ENCODE assay signal across 1 cellular context in the genomic region with DNA sequence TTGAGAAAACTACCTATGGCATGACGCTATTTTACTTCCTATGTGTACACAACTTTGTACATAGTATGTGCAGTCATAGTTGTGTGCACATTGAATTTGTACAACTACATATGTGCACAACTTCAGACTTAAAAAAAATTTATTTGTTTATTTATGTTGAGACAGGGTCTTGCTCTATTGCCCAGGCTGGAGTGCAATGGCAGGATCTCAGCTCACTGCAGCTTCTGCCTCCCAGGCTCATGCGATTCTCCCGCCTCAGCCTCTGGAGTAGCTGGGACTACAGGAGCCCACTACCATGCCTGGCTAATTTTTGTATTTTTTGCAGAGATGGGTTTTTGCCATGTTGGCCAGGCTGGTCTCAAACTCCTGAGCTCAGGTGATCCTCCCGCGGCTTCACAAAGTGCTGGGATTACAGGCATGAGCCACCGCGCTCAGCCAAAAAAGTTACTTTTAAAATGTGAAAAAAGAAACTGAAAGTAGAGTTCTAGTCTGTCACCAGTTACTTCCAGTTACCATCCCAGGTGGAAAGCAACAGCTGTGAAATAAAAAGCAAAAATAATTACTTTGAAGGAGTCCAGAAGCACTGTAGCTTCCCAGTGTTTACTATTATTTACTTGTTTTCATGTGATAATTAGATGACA.
TF ChIP-seq lines count a peak whose summit lies in the region.

No MANE protein-coding gene starts in this region.

TF ChIP-seq in SK-N-SH treated with all-trans-retinoic acid at 6 μM for 48 hours, 23 proteins besides CTCF, POLR2A, EP300 and RAD21:
- TF ChIP-seq, protein P1, sequence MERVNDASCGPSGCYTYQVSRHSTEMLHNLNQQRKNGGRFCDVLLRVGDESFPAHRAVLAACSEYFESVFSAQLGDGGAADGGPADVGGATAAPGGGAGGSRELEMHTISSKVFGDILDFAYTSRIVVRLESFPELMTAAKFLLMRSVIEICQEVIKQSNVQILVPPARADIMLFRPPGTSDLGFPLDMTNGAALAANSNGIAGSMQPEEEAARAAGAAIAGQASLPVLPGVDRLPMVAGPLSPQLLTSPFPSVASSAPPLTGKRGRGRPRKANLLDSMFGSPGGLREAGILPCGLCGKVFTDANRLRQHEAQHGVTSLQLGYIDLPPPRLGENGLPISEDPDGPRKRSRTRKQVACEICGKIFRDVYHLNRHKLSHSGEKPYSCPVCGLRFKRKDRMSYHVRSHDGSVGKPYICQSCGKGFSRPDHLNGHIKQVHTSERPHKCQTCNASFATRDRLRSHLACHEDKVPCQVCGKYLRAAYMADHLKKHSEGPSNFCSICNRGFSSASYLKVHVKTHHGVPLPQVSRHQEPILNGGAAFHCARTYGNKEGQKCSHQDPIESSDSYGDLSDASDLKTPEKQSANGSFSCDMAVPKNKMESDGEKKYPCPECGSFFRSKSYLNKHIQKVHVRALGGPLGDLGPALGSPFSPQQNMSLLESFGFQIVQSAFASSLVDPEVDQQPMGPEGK (CRISPR knock-in tag; IDR thresholded peaks at IDR 0.05; ENCODE audit: borderline replicate concordance): no peak
- TF ChIP-seq ZFP30 (CRISPR knock-in tag; IDR thresholded peaks at IDR 0.05) (no peak), SNAI2 (CRISPR knock-in tag; IDR thresholded peaks at IDR 0.05) (no peak), ISL1 (CRISPR knock-in tag; IDR thresholded peaks at IDR 0.05) (no peak), BACH2 (CRISPR knock-in tag; IDR thresholded peaks at IDR 0.05; ENCODE audit: borderline replicate concordance) (no peak), CSDC2 (CRISPR knock-in tag; IDR thresholded peaks at IDR 0.05) (no peak), PPARA (CRISPR knock-in tag; IDR thresholded peaks at IDR 0.05; ENCODE audit: borderline replicate concordance) (no peak), TOX (CRISPR knock-in tag; IDR thresholded peaks at IDR 0.05; ENCODE audit: borderline replicate concordance) (no peak), ZC3H10 (CRISPR knock-in tag; IDR thresholded peaks at IDR 0.05) (no peak), ARNTL (CRISPR knock-in tag; IDR thresholded peaks at IDR 0.05; ENCODE audit: borderline replicate concordance, low read depth) (no peak), RARB (CRISPR knock-in tag; IDR thresholded peaks at IDR 0.05) (no peak), ZNF70 (CRISPR knock-in tag; IDR thresholded peaks at IDR 0.05) (no peak), ZFP3 (CRISPR knock-in tag; IDR thresholded peaks at IDR 0.05) (no peak), GLIS3 (CRISPR knock-in tag; IDR thresholded peaks at IDR 0.05) (no peak), OSR1 (CRISPR knock-in tag; IDR thresholded peaks at IDR 0.05) (no peak)
- TF ChIP-seq, protein P2, sequence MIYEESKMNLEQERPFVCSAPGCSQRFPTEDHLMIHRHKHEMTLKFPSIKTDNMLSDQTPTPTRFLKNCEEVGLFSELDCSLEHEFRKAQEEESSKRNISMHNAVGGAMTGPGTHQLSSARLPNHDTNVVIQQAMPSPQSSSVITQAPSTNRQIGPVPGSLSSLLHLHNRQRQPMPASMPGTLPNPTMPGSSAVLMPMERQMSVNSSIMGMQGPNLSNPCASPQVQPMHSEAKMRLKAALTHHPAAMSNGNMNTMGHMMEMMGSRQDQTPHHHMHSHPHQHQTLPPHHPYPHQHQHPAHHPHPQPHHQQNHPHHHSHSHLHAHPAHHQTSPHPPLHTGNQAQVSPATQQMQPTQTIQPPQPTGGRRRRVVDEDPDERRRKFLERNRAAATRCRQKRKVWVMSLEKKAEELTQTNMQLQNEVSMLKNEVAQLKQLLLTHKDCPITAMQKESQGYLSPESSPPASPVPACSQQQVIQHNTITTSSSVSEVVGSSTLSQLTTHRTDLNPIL (CRISPR knock-in tag; IDR thresholded peaks at IDR 0.05; ENCODE audit: low read depth): no peak
- TF ChIP-seq, protein P3, sequence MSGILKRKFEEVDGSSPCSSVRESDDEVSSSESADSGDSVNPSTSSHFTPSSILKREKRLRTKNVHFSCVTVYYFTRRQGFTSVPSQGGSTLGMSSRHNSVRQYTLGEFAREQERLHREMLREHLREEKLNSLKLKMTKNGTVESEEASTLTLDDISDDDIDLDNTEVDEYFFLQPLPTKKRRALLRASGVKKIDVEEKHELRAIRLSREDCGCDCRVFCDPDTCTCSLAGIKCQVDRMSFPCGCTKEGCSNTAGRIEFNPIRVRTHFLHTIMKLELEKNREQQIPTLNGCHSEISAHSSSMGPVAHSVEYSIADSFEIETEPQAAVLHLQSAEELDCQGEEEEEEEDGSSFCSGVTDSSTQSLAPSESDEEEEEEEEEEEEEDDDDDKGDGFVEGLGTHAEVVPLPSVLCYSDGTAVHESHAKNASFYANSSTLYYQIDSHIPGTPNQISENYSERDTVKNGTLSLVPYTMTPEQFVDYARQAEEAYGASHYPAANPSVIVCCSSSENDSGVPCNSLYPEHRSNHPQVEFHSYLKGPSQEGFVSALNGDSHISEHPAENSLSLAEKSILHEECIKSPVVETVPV (CRISPR knock-in tag; IDR thresholded peaks at IDR 0.05): no peak
